In the genomic region with DNA sequence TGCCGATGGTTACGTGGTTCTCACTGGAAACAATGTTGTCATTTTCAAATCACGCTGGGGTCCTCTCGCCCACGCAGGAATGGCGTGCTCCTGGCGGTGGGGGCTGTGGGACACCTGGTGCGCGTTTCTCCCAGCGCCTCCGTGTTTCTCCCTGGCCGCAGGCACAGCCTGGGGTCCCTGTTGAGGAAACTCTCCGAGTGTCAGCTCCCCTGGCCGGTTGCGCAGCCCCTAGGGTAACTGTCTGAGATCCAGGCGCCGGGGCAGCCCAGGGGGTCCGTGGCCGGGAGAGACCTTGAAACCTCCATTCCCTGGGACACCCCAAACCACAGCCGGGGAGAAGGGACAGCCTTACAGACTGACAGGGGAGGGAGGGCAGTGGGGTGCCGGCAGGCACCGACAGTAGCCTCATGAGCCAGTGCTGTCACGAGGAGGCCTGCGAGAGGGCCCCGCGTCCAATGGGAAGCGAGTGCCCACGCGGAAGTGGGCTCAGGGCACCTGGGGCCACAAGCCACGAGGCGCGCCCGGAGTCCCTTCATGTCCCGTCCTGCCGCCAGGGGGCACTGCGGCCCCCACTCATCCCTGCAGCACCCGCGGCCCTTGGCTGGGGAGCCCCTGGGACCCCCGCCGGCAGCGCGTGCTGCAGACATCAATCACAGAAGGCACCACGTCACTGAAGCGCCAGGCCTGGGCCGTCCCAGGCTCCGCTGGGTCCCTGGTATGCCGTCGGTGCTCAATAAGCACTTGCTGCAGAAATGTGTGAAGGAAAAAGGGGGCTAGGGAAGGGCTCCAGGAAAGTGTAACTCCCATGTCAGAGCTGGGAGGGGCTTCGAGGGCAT, we compare ENCODE assay signal across 1 cellular context.
TF ChIP-seq lines count a peak whose summit lies in the region.

No MANE protein-coding gene starts in this region.

TF ChIP-seq in GM12878, 131 proteins besides CTCF, POLR2A, EP300 and RAD21:
- TF ChIP-seq CBX3 (IDR thresholded peaks at IDR 0.05; ENCODE audit: borderline replicate concordance, low read depth) (no peak), STAT1 (conservative IDR thresholded peaks at IDR 0.05) (no peak), MXI1 (IDR thresholded peaks at IDR 0.05; ENCODE audit: low read depth, low read length) (peak; percentile 26; the same call in 1 of the 2 replicates), NR2F1 (conservative IDR thresholded peaks at IDR 0.05) (peak; percentile 25; the same call in 1 of the 2 replicates), BHLHE40 (IDR thresholded peaks at IDR 0.05; ENCODE audit: borderline replicate concordance in 1 of 2, low read depth in 2 of 2, low read length in 1 of 2) (peak in 1 of 2 experiments; percentile 50; a peak in 2 of 4 replicates), GATAD2B (conservative IDR thresholded peaks at IDR 0.05; ENCODE audit: low read depth) (0 out of 2 replicates have a peak, but pooled peaks have one; percentile 36), SRF (IDR thresholded peaks at IDR 0.05; ENCODE audit: low read depth in 2 of 2, low read length in 2 of 2) (no peak), MTA3 (IDR thresholded peaks at IDR 0.05; ENCODE audit: borderline replicate concordance, low read length) (no peak), SUPT20H (IDR thresholded peaks at IDR 0.05; ENCODE audit: borderline replicate concordance, control insufficient read depth, low read depth, low read length) (no peak), PKNOX1 (IDR thresholded peaks at IDR 0.05) (peak; percentile 48; the same call in 1 of the 2 replicates), ZBED1 (IDR thresholded peaks at IDR 0.05; ENCODE audit: borderline replicate concordance) (no peak), IKZF1 (conservative IDR thresholded peaks at IDR 0.05) (0 out of 2 replicates have a peak, but pooled peaks have one; percentile 36), BACH1 (IDR thresholded peaks at IDR 0.05; ENCODE audit: borderline replicate concordance) (0 out of 2 replicates have a peak, but pooled peaks have one; percentile 32), SMC3 (IDR thresholded peaks at IDR 0.05; ENCODE audit: borderline replicate concordance, low read length) (peak; percentile 26; the same call in 1 of the 2 replicates)
- TF ChIP-seq, protein P1, sequence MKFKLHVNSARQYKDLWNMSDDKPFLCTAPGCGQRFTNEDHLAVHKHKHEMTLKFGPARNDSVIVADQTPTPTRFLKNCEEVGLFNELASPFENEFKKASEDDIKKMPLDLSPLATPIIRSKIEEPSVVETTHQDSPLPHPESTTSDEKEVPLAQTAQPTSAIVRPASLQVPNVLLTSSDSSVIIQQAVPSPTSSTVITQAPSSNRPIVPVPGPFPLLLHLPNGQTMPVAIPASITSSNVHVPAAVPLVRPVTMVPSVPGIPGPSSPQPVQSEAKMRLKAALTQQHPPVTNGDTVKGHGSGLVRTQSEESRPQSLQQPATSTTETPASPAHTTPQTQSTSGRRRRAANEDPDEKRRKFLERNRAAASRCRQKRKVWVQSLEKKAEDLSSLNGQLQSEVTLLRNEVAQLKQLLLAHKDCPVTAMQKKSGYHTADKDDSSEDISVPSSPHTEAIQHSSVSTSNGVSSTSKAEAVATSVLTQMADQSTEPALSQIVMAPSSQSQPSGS (IDR thresholded peaks at IDR 0.05; ENCODE audit: low read length) = no peak
- TF ChIP-seq, protein P2, sequence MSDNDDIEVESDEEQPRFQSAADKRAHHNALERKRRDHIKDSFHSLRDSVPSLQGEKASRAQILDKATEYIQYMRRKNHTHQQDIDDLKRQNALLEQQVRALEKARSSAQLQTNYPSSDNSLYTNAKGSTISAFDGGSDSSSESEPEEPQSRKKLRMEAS (IDR thresholded peaks at IDR 0.05; ENCODE audit: low read depth, low read length) = peak; percentile 63; the same call in 1 of the 2 replicates
